In the genomic region with DNA sequence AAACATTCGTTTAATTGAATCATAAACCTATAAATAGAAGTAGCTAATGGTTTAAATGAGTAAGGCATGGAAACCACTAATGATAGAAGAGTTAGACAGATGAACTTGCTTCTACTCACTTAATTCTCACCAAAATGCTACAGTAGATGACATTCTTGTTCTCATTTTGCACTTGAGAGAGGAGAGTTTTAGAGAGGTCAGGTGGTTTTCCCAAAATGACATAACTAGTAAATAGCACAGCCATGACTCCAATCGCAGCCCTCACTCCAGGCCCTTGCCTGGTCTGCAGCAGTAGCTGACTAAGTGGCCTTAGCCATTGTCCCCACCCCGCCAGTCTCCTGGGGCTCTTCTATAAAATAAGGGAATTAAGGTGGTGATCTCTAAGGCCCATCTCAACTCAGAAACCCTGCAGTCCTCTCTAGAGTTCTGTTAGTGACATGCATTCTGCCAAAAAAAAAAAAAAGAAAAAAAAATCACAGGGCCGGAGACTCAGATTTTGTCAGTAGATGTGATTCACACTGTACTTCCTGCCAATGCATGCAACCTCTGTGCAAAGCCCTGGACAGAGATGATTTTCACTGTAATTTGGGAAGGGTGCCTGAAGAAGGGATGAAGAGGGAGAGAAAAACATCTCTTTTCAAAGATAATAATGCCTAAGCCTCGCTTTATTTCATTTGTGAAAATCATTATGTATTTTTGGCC, we compare ENCODE assay signal across 14 cellular contexts.
A peak's percentile ranks its signal among the peaks of the same experiment; 100 is the strongest.
DNase-seq lines count a peak whose midpoint lies in the region; ATAC-seq and TF ChIP-seq lines count a peak whose summit lies in the region.
"Had no signal": no experiment of that assay in that cellular context is flagged by ENCODE, and none has a peak within 500 bp of the region (broad histone marks: within the 10 kb centered on the region; RNA-seq: fewer than 3 reads in every experiment).

No MANE protein-coding gene starts in this region.

- H3K4me3 Mint-ChIP-seq in activated CD8-positive, alpha-beta T cell treated with anti-CD3 and anti-CD28 coated beads, Interleukin-2, amount 10 ng/mL, durations not matched to agents 7 days and 5 days = no peak overlapping the region
- no peak overlapping the region for H3K4me3 Mint-ChIP-seq in activated CD8-positive, alpha-beta T cell treated with anti-CD3 and anti-CD28 coated beads for 36 hours
- no peak overlapping the region for H3K4me3 Mint-ChIP-seq in type B pancreatic cell
- H3K4me3 Mint-ChIP-seq: activated naive CD4-positive, alpha-beta T cell treated with anti-CD3 and anti-CD28 coated beads for 36 hours had no signal

- no peak for TF ChIP-seq POLR2A in esophagus squamous epithelium (IDR thresholded peaks at IDR 0.05)

- intact Hi-C loops in activated CD8-positive, alpha-beta T cell treated with anti-CD3 and anti-CD28 coated beads for 36 hours (cut with micrococcal nuclease) = no loop called here
- intact Hi-C loops in esophagus squamous epithelium (cut with DNase I) = no loop called here

- H3K27me3 Mint-ChIP-seq in activated CD8-positive, alpha-beta T cell treated with anti-CD3 and anti-CD28 coated beads, Interleukin-2, amount 10 ng/mL, durations not matched to agents 7 days and 5 days (ENCODE audit: low read depth) = peaks cover 5% of the 10 kb centered on the region
- H3K27me3 Mint-ChIP-seq in activated CD8-positive, alpha-beta T cell treated with anti-CD3 and anti-CD28 coated beads for 36 hours = no peaks in the 10 kb centered on the region
- H3K27me3 Mint-ChIP-seq in type B pancreatic cell = no peaks in the 10 kb centered on the region

- no peaks in the 10 kb centered on the region for H3K9me3 Mint-ChIP-seq in activated CD8-positive, alpha-beta T cell treated with anti-CD3 and anti-CD28 coated beads, Interleukin-2, amount 10 ng/mL, durations not matched to agents 7 days and 5 days (ENCODE audit: insufficient read depth)
- no peaks in the 10 kb centered on the region for H3K9me3 Mint-ChIP-seq in activated CD8-positive, alpha-beta T cell treated with anti-CD3 and anti-CD28 coated beads for 36 hours
- peaks cover under 1% of the 10 kb centered on the region for H3K9me3 Mint-ChIP-seq in type B pancreatic cell
- H3K9me3 Mint-ChIP-seq: activated naive CD4-positive, alpha-beta T cell treated with anti-CD3 and anti-CD28 coated beads for 36 hours had no signal

- TF ChIP-seq CTCF in activated CD8-positive, alpha-beta T cell treated with anti-CD3 and anti-CD28 coated beads for 36 hours (IDR thresholded peaks at IDR 0.05) = no peak
- no peak for TF ChIP-seq CTCF in esophagus squamous epithelium (IDR thresholded peaks at IDR 0.05)
- TF ChIP-seq CTCF in type B pancreatic cell (conservative IDR thresholded peaks at IDR 0.05) = no peak

- H3K27ac ChIP-seq in esophagus squamous epithelium = peak overlapping the region; percentile 21 to 93 (median 60)
- H3K27ac ChIP-seq: suprapubic skin had no signal

- peaks cover 12% of the 10 kb centered on the region for H3K4me1 Mint-ChIP-seq in activated CD8-positive, alpha-beta T cell treated with anti-CD3 and anti-CD28 coated beads, Interleukin-2, amount 10 ng/mL, durations not matched to agents 7 days and 5 days (ENCODE audit: low read depth)
- peaks cover 5% of the 10 kb centered on the region for H3K4me1 Mint-ChIP-seq in activated CD8-positive, alpha-beta T cell treated with anti-CD3 and anti-CD28 coated beads for 36 hours (ENCODE audit: low read depth)
- H3K4me1 Mint-ChIP-seq in type B pancreatic cell (ENCODE audit: unreplicated experiment) = peaks cover 29% of the 10 kb centered on the region

- CTCF ChIA-PET in activated CD8-positive, alpha-beta T cell treated with anti-CD3 and anti-CD28 coated beads, Interleukin-2, amount 10 ng/mL, durations not matched to agents 7 days and 5 days (lab: Charles Lee) = interaction anchor here (0.6 kb wide), 1 partner anchor 841 kb away, joined by 3 read pairs; no protein-coding TSS in a partner anchor
- CTCF ChIA-PET in activated CD8-positive, alpha-beta T cell treated with anti-CD3 and anti-CD28 coated beads for 36 hours (lab: Charles Lee) = interaction anchor here (0.8 kb wide), 1 partner anchor 16 kb away, joined by 3 read pairs; no protein-coding TSS in a partner anchor

- ATAC-seq in activated CD8-positive, alpha-beta T cell treated with anti-CD3 and anti-CD28 coated beads, Interleukin-2, amount 10 ng/mL, durations not matched to agents 7 days and 5 days = no peak
- no peak for ATAC-seq in activated CD8-positive, alpha-beta T cell treated with anti-CD3 and anti-CD28 coated beads for 36 hours
- no peak for ATAC-seq in HG03378 (IDR thresholded peaks at IDR 0.05; ENCODE audit: unreplicated experiment)

- H3K4me1 ChIP-seq in esophagus squamous epithelium = peaks cover 24 to 51% (median 37%) of the 10 kb centered on the region in 3 donors

- POLR2A ChIA-PET in activated CD8-positive, alpha-beta T cell treated with anti-CD3 and anti-CD28 coated beads, Interleukin-2, amount 10 ng/mL, durations not matched to agents 7 days and 5 days (lab: Charles Lee) = no interaction called here
- POLR2A ChIA-PET in activated CD8-positive, alpha-beta T cell treated with anti-CD3 and anti-CD28 coated beads for 36 hours (lab: Charles Lee) = no interaction called here

- no peaks in the 10 kb centered on the region for H3K27me3 ChIP-seq in esophagus squamous epithelium
- H3K27me3 ChIP-seq: suprapubic skin had no signal

- no peaks in the 10 kb centered on the region for H3K9me3 ChIP-seq in esophagus squamous epithelium
- H3K9me3 ChIP-seq: suprapubic skin had no signal

- no peaks in the 10 kb centered on the region for H3K36me3 ChIP-seq in esophagus squamous epithelium
- H3K36me3 ChIP-seq: suprapubic skin had no signal

- no peak overlapping the region for H3K4me3 ChIP-seq in esophagus squamous epithelium
- H3K4me3 ChIP-seq: suprapubic skin had no signal

- WGBS in esophagus squamous epithelium, 2 donors = 50 to 51% methylated on average over 5 of the region's 5 CpGs

- H3K27ac Mint-ChIP-seq in activated CD8-positive, alpha-beta T cell treated with anti-CD3 and anti-CD28 coated beads, Interleukin-2, amount 10 ng/mL, durations not matched to agents 7 days and 5 days = no peak overlapping the region
- no peak overlapping the region for H3K27ac Mint-ChIP-seq in activated CD8-positive, alpha-beta T cell treated with anti-CD3 and anti-CD28 coated beads for 36 hours
- peak overlapping the region; percentile 71 for H3K27ac Mint-ChIP-seq in type B pancreatic cell
- H3K27ac Mint-ChIP-seq: activated naive CD4-positive, alpha-beta T cell treated with anti-CD3 and anti-CD28 coated beads for 36 hours had no signal

- no peaks in the 10 kb centered on the region for H3K36me3 Mint-ChIP-seq in activated CD8-positive, alpha-beta T cell treated with anti-CD3 and anti-CD28 coated beads, Interleukin-2, amount 10 ng/mL, durations not matched to agents 7 days and 5 days (ENCODE audit: low read depth)
- no peaks in the 10 kb centered on the region for H3K36me3 Mint-ChIP-seq in activated CD8-positive, alpha-beta T cell treated with anti-CD3 and anti-CD28 coated beads for 36 hours (ENCODE audit: low read depth)
- peaks cover 3% of the 10 kb centered on the region for H3K36me3 Mint-ChIP-seq in type B pancreatic cell

- DNase-seq in activated CD8-positive, alpha-beta T cell treated with anti-CD3 and anti-CD28 coated beads, Interleukin-2, amount 10 ng/mL, durations not matched to agents 7 days and 5 days = peak; percentile 9
- no peak for DNase-seq in activated CD8-positive, alpha-beta T cell treated with anti-CD3 and anti-CD28 coated beads for 36 hours
- DNase-seq in RPMI8226 = peak; percentile 26
- no peak for DNase-seq in esophagus squamous epithelium (lab: John Stamatoyannopoulos, UW)
- no peak for DNase-seq in type B pancreatic cell (ENCODE audit: extremely low spot score, unreplicated experiment)
- DNase-seq in H4 (ENCODE audit: low spot score) = no peak
- DNase-seq in NCI-H1930 (lab: John Stamatoyannopoulos, UW) = no peak
- DNase-seq: activated CD4-positive, alpha-beta T cell treated with anti-CD3 and anti-CD28 coated beads for 4 hours; hypothalamus; Karpas-422; midbrain had no signal

Comparison
In these comparisons a context has a peak if more than half of its experiments do, and no peak if none do; other contexts are left out.
1. DNase-seq: peak in activated CD8-positive, alpha-beta T cell treated with anti-CD3 and anti-CD28 coated beads, Interleukin-2, amount 10 ng/mL, durations not matched to agents 7 days and 5 days (single experiment) and RPMI8226 (single experiment); none in activated CD8-positive, alpha-beta T cell treated with anti-CD3 and anti-CD28 coated beads for 36 hours (single experiment), esophagus squamous epithelium (single experiment), type B pancreatic cell (single experiment), H4 (single experiment) and NCI-H1930 (0 of 2).